7 cellular contexts compared by ENCODE assay signal in the genomic region with DNA sequence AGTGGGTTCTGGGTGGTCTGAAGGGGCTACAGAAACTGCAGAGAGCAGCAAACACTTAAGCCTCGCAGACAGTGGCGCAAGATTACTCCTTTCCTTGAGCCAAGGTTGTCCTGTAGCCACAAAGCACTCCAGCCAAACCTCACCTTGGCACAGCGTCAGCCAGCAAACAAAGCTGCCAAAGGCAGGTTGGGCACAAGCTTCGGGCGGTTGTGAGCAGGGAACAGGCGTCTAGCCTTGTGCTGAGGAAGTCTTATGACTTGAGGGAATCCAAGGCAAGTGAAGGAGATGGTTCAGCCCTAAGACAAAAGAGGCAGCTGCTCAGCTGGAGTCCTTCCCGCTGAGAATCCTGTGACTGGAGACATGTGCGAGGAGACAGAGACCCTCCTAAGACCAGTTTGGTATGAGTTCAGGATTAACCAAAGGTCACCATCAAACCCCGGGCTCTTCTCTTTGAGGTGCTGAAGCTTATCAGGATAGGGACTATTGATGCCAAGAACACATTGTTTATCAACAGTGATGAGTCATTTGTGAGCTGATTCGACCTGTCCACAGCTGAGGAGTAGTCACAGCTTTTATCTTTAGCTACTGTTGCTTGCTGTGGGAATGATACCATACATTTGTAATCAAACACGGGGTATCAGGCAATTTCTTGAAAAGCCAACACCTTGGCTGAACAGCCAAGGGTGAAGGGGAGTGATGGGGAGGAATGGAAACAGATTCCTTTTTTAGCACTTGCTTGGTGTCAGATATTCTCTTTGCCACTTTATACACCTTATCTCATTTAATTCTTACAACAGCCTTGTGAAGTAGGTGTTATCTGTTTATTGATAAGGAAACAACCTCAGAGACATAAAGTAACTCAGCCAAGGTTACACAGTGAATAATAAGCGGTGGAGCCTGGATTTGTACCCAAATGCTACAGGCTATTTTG. TPM values are rescaled to one million over a fixed set of nuclear protein-coding genes. Genes with fewer than 3 reads are reported as not detected.
DNase-seq lines count a peak whose midpoint lies in the region; ATAC-seq and TF ChIP-seq lines count a peak whose summit lies in the region.

No MANE protein-coding gene starts in this region.

- peak overlapping the region; percentile 91 for H3K27ac Mint-ChIP-seq in activated CD8-positive, alpha-beta T cell treated with anti-CD3 and anti-CD28 coated beads for 36 hours
- H3K27ac Mint-ChIP-seq in nephron progenitor cell = no peak overlapping the region
- no peak overlapping the region for H3K27ac Mint-ChIP-seq in naive thymus-derived CD4-positive, alpha-beta T cell

- peaks cover 3 to 14% of the 10 kb centered on the region in 2 donors for H3K27me3 ChIP-seq in naive thymus-derived CD4-positive, alpha-beta T cell (ENCODE audit: control insufficient read depth in 2 of 2, insufficient read depth in 2 of 2, low read length in 2 of 2)

- CTCF ChIA-PET in activated CD8-positive, alpha-beta T cell treated with anti-CD3 and anti-CD28 coated beads for 36 hours (lab: Charles Lee) = interaction anchor here (0.7 to 9.1 kb wide), 12 partner anchors 9 to 771 kb away, joined by 3 to 135 read pairs (median 8); no protein-coding TSS in a partner anchor
- CTCF ChIA-PET in naive thymus-derived CD4-positive, alpha-beta T cell (lab: Charles Lee) = interaction anchor here (0.7 to 6.8 kb wide), 10 partner anchors 19 to 695 kb away, joined by 3 to 70 read pairs (median 4); no protein-coding TSS in a partner anchor

- ATAC-seq in activated CD8-positive, alpha-beta T cell treated with anti-CD3 and anti-CD28 coated beads for 36 hours = no peak
- ATAC-seq in naive thymus-derived CD4-positive, alpha-beta T cell = no peak

- H3K4me1 Mint-ChIP-seq in activated CD8-positive, alpha-beta T cell treated with anti-CD3 and anti-CD28 coated beads for 36 hours (ENCODE audit: low read depth) = peaks cover 29% of the 10 kb centered on the region
- peaks cover 31% of the 10 kb centered on the region for H3K4me1 Mint-ChIP-seq in nephron progenitor cell
- peaks cover 18 to 44% (median 29%) of the 10 kb centered on the region in 7 donors for H3K4me1 Mint-ChIP-seq in naive thymus-derived CD4-positive, alpha-beta T cell

- H3K4me3 ChIP-seq in naive thymus-derived CD4-positive, alpha-beta T cell (ENCODE audit: low read length) = no peak overlapping the region

- peak overlapping the region; percentile 89 for H3K4me3 Mint-ChIP-seq in activated CD8-positive, alpha-beta T cell treated with anti-CD3 and anti-CD28 coated beads for 36 hours
- no peak overlapping the region for H3K4me3 Mint-ChIP-seq in nephron progenitor cell
- peak overlapping the region in 2 of 10 donors; percentile 16 to 18 for H3K4me3 Mint-ChIP-seq in naive thymus-derived CD4-positive, alpha-beta T cell

- H3K36me3 Mint-ChIP-seq in activated CD8-positive, alpha-beta T cell treated with anti-CD3 and anti-CD28 coated beads for 36 hours (ENCODE audit: low read depth) = peaks cover 23% of the 10 kb centered on the region
- peaks cover 4% of the 10 kb centered on the region for H3K36me3 Mint-ChIP-seq in nephron progenitor cell (ENCODE audit: low read depth)
- peaks cover 0 to 4% (median 0%) of the 10 kb centered on the region in 5 donors for H3K36me3 Mint-ChIP-seq in naive thymus-derived CD4-positive, alpha-beta T cell

- DNase-seq in HT1080 (ENCODE audit: low read depth) (peak; percentile 63), hepatic stellate cell (ENCODE audit: low spot score) (peak; percentile 32), substantia nigra (lab: John Stamatoyannopoulos, UW) (peak in 34 of 49 donors; percentile 21 to 78 (median 52)), nephron progenitor cell (no peak), ecto neural progenitor cell (ENCODE audit: low spot score) (no peak)
- DNase-seq in activated CD8-positive, alpha-beta T cell treated with anti-CD3 and anti-CD28 coated beads for 36 hours = peak; percentile 18
- no peak for DNase-seq in naive thymus-derived CD4-positive, alpha-beta T cell

- H3K9me3 ChIP-seq in naive thymus-derived CD4-positive, alpha-beta T cell (ENCODE audit: control insufficient read depth in 2 of 3, low read length in 3 of 3) = no peaks in the 10 kb centered on the region

- no peaks in the 10 kb centered on the region for H3K36me3 ChIP-seq in naive thymus-derived CD4-positive, alpha-beta T cell (ENCODE audit: control insufficient read depth in 2 of 3, insufficient read depth in 3 of 3, low read length in 3 of 3)

- H3K27me3 Mint-ChIP-seq in activated CD8-positive, alpha-beta T cell treated with anti-CD3 and anti-CD28 coated beads for 36 hours = peaks cover 32% of the 10 kb centered on the region
- peaks cover 58% of the 10 kb centered on the region for H3K27me3 Mint-ChIP-seq in nephron progenitor cell (ENCODE audit: low read depth, poor library complexity)
- peaks cover 31 to 54% (median 47%) of the 10 kb centered on the region in 5 donors for H3K27me3 Mint-ChIP-seq in naive thymus-derived CD4-positive, alpha-beta T cell

- no peak overlapping the region for H3K27ac ChIP-seq in substantia nigra (ENCODE audit: low read depth, low read length, poor library complexity, severe bottlenecking)
- no peak overlapping the region for H3K27ac ChIP-seq in naive thymus-derived CD4-positive, alpha-beta T cell (ENCODE audit: low read depth, low read length)

- intact Hi-C loops in activated CD8-positive, alpha-beta T cell treated with anti-CD3 and anti-CD28 coated beads for 36 hours (cut with micrococcal nuclease) = loop anchor here (5.0 kb wide), 1 partner anchor 552 kb away; no protein-coding TSS in a partner anchor
- intact Hi-C loops in naive thymus-derived CD4-positive, alpha-beta T cell (cut with micrococcal nuclease) = loop anchor here (2.0 to 10.0 kb wide), 11 partner anchors 148 to 1625 kb away; partner anchors contain the start of genes ZBED5 (in 2 of the 2), AMPD3 (in 1 of the 2), IPO7 (in 1 of the 2) and RNF141 (in 1 of the 2)

- peaks cover 15 to 27% of the 10 kb centered on the region in 2 donors for H3K4me1 ChIP-seq in naive thymus-derived CD4-positive, alpha-beta T cell (ENCODE audit: control insufficient read depth in 2 of 2, insufficient read depth in 2 of 2, low read length in 2 of 2)

- no peak for TF ChIP-seq CTCF in activated CD8-positive, alpha-beta T cell treated with anti-CD3 and anti-CD28 coated beads for 36 hours (IDR thresholded peaks at IDR 0.05)
- TF ChIP-seq CTCF in nephron progenitor cell (IDR thresholded peaks at IDR 0.05) = no peak

- H3K9me3 Mint-ChIP-seq in activated CD8-positive, alpha-beta T cell treated with anti-CD3 and anti-CD28 coated beads for 36 hours = no peaks in the 10 kb centered on the region
- H3K9me3 Mint-ChIP-seq in nephron progenitor cell = peaks cover 15% of the 10 kb centered on the region
- H3K9me3 Mint-ChIP-seq in naive thymus-derived CD4-positive, alpha-beta T cell = no peaks in the 10 kb centered on the region

- POLR2A ChIA-PET in activated CD8-positive, alpha-beta T cell treated with anti-CD3 and anti-CD28 coated beads for 36 hours (lab: Charles Lee) = interaction anchor here (1.3 kb wide), 1 partner anchor 20 kb away, joined by 3 read pairs; no protein-coding TSS in a partner anchor
- POLR2A ChIA-PET in naive thymus-derived CD4-positive, alpha-beta T cell (lab: Charles Lee) = no interaction called here

RNA-seq across cellular contexts. Expression of gene ADM, which starts 4.6 kb away (rescaled TPM):
- total RNA-seq in HT1080 (2014; rRNA removed; shearing (Covaris generic)) = not detected in 2 replicates
- not detected in 2 replicates for polyA plus RNA-seq in HT1080 (2015; cell fraction: cytosol; rRNA removed)
- not detected in 2 replicates for polyA plus RNA-seq in HT1080 (2015; cell fraction: nucleus; rRNA removed)
- total RNA-seq in activated CD8-positive, alpha-beta T cell treated with anti-CD3 and anti-CD28 coated beads for 36 hours = 10 to 100 TPM; 43.1 to 46.9 TPM
- total RNA-seq in naive thymus-derived CD4-positive, alpha-beta T cell = 10 to 100 TPM in 1 of 5 experiments, 1 to 10 TPM in 2, under 1 TPM in 2; 0.19 to 27.2 (median 3.8) TPM
- polyA plus RNA-seq in naive thymus-derived CD4-positive, alpha-beta T cell = not detected

RNA-seq across cellular contexts. Expression of gene SBF2, which starts 15.4 kb away (rescaled TPM):
- total RNA-seq in HT1080 (2014; rRNA removed; shearing (Covaris generic)) = 23.1 and 33.9 TPM in 2 replicates
- polyA plus RNA-seq in HT1080 (2015; cell fraction: cytosol; rRNA removed) = 22.0 and 27.9 TPM in 2 replicates
- 24.1 and 28.6 TPM in 2 replicates for polyA plus RNA-seq in HT1080 (2015; cell fraction: nucleus; rRNA removed)
- 10 to 100 TPM in 1 of 2 experiments, 1 to 10 TPM in 1; 10.0 to 11.0 TPM for total RNA-seq in activated CD8-positive, alpha-beta T cell treated with anti-CD3 and anti-CD28 coated beads for 36 hours
- 10 to 100 TPM in 4 of 5 experiments, 1 to 10 TPM in 1; 8.5 to 35.2 (median 16.1) TPM for total RNA-seq in naive thymus-derived CD4-positive, alpha-beta T cell
- 1 to 10 TPM; 4.2 to 4.4 TPM for polyA plus RNA-seq in naive thymus-derived CD4-positive, alpha-beta T cell

Comparison
In these comparisons a context has a peak if more than half of its experiments do, and no peak if none do; other contexts are left out.
1. DNase-seq: peak in HT1080 (single experiment), activated CD8-positive, alpha-beta T cell treated with anti-CD3 and anti-CD28 coated beads for 36 hours (single experiment), hepatic stellate cell (single experiment) and substantia nigra (34 of 49); none in nephron progenitor cell (single experiment), ecto neural progenitor cell (single experiment) and naive thymus-derived CD4-positive, alpha-beta T cell (0 of 9).